Comparison of ENCODE assay signal across 3 cellular contexts in the genomic region with DNA sequence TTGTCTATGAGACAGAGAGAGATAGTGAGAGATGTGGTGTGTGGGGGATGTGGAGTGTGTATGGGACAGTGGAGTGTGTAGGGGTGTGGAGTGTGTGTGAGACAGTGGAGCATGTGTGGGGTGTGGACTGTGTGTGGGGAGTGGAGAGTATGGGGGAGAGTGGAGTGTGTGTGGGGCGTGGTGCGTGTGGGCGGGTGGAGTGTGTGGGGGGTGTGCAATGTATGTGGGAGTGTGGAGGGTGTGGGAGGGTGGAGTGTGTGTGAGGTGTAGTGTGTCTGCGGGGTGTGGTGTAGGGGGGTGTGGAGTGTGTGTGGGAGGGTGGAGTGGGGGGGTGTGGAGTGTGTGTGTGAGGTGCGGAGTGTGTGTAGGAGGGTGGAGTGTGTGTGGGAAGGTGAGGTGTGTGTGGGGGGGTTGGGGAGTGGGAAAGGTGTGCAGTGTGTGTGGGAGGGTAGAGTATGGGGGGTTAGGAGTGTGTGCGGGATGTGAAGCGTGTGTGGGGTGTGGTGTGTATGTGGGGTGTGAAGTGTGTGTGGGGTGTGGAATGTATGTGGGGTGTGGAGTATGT.
TF ChIP-seq lines count a peak whose summit lies in the region.

No MANE protein-coding gene starts in this region.

TF ChIP-seq in GM12891, 5 proteins besides CTCF, POLR2A, EP300 and RAD21:
- TF ChIP-seq POU2F2 (IDR thresholded peaks at IDR 0.05; ENCODE audit: low read depth, low read length) (no peak), POLR2AphosphoS5 (IDR thresholded peaks at IDR 0.05; ENCODE audit: low read depth, low read length) (no peak), TAF1 (IDR thresholded peaks at IDR 0.05; ENCODE audit: low read depth, low read length) (no peak), SPI1 (IDR thresholded peaks at IDR 0.05; ENCODE audit: low read depth, low read length) (no peak), PAX5 (IDR thresholded peaks at IDR 0.05; ENCODE audit: insufficient read depth, low read length, severe bottlenecking) (no peak)

TF ChIP-seq in IMR-90, 13 proteins besides CTCF, POLR2A, EP300 and RAD21:
- no peak for TF ChIP-seq MXI1 (IDR thresholded peaks at IDR 0.05; ENCODE audit: borderline replicate concordance, low read depth, low read length)
- no peak for TF ChIP-seq NFE2L2 (IDR thresholded peaks at IDR 0.05; ENCODE audit: low read depth, low read length)
- no peak for TF ChIP-seq MAZ (IDR thresholded peaks at IDR 0.05; ENCODE audit: borderline replicate concordance, low read depth, low read length)
- no peak for TF ChIP-seq MAFK (IDR thresholded peaks at IDR 0.05; ENCODE audit: low read depth, low read length)
- no peak for TF ChIP-seq SMC3 (IDR thresholded peaks at IDR 0.05; ENCODE audit: low read depth, low read length)
- no peak for TF ChIP-seq CEBPB (IDR thresholded peaks at IDR 0.05; ENCODE audit: low read depth, low read length)
- TF ChIP-seq FOS (IDR thresholded peaks at IDR 0.05; ENCODE audit: low read depth, low read length): no peak
TF ChIP-seq in IMR-90: peak in this region for 0.

TF ChIP-seq in H1, 55 proteins besides CTCF, POLR2A, EP300 and RAD21:
- TF ChIP-seq, protein P1, sequence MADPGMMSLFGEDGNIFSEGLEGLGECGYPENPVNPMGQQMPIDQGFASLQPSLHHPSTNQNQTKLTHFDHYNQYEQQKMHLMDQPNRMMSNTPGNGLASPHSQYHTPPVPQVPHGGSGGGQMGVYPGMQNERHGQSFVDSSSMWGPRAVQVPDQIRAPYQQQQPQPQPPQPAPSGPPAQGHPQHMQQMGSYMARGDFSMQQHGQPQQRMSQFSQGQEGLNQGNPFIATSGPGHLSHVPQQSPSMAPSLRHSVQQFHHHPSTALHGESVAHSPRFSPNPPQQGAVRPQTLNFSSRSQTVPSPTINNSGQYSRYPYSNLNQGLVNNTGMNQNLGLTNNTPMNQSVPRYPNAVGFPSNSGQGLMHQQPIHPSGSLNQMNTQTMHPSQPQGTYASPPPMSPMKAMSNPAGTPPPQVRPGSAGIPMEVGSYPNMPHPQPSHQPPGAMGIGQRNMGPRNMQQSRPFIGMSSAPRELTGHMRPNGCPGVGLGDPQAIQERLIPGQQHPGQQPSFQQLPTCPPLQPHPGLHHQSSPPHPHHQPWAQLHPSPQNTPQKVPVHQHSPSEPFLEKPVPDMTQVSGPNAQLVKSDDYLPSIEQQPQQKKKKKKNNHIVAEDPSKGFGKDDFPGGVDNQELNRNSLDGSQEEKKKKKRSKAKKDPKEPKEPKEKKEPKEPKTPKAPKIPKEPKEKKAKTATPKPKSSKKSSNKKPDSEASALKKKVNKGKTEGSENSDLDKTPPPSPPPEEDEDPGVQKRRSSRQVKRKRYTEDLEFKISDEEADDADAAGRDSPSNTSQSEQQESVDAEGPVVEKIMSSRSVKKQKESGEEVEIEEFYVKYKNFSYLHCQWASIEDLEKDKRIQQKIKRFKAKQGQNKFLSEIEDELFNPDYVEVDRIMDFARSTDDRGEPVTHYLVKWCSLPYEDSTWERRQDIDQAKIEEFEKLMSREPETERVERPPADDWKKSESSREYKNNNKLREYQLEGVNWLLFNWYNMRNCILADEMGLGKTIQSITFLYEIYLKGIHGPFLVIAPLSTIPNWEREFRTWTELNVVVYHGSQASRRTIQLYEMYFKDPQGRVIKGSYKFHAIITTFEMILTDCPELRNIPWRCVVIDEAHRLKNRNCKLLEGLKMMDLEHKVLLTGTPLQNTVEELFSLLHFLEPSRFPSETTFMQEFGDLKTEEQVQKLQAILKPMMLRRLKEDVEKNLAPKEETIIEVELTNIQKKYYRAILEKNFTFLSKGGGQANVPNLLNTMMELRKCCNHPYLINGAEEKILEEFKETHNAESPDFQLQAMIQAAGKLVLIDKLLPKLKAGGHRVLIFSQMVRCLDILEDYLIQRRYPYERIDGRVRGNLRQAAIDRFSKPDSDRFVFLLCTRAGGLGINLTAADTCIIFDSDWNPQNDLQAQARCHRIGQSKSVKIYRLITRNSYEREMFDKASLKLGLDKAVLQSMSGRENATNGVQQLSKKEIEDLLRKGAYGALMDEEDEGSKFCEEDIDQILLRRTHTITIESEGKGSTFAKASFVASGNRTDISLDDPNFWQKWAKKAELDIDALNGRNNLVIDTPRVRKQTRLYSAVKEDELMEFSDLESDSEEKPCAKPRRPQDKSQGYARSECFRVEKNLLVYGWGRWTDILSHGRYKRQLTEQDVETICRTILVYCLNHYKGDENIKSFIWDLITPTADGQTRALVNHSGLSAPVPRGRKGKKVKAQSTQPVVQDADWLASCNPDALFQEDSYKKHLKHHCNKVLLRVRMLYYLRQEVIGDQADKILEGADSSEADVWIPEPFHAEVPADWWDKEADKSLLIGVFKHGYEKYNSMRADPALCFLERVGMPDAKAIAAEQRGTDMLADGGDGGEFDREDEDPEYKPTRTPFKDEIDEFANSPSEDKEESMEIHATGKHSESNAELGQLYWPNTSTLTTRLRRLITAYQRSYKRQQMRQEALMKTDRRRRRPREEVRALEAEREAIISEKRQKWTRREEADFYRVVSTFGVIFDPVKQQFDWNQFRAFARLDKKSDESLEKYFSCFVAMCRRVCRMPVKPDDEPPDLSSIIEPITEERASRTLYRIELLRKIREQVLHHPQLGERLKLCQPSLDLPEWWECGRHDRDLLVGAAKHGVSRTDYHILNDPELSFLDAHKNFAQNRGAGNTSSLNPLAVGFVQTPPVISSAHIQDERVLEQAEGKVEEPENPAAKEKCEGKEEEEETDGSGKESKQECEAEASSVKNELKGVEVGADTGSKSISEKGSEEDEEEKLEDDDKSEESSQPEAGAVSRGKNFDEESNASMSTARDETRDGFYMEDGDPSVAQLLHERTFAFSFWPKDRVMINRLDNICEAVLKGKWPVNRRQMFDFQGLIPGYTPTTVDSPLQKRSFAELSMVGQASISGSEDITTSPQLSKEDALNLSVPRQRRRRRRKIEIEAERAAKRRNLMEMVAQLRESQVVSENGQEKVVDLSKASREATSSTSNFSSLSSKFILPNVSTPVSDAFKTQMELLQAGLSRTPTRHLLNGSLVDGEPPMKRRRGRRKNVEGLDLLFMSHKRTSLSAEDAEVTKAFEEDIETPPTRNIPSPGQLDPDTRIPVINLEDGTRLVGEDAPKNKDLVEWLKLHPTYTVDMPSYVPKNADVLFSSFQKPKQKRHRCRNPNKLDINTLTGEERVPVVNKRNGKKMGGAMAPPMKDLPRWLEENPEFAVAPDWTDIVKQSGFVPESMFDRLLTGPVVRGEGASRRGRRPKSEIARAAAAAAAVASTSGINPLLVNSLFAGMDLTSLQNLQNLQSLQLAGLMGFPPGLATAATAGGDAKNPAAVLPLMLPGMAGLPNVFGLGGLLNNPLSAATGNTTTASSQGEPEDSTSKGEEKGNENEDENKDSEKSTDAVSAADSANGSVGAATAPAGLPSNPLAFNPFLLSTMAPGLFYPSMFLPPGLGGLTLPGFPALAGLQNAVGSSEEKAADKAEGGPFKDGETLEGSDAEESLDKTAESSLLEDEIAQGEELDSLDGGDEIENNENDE (IDR thresholded peaks at IDR 0.05; ENCODE audit: insufficient replicate concordance, low read length): no peak
- TF ChIP-seq KDM4A (IDR thresholded peaks at IDR 0.05; ENCODE audit: low read depth, low read length, severe bottlenecking) (no peak), SIRT6 (IDR thresholded peaks at IDR 0.05; ENCODE audit: low read length) (no peak), SP1 (IDR thresholded peaks at IDR 0.05; ENCODE audit: low read depth, low read length) (no peak), HDAC6 (IDR thresholded peaks at IDR 0.05; ENCODE audit: low read depth, low read length) (no peak), TAF7 (optimal IDR thresholded peaks at IDR 0.05; ENCODE audit: borderline replicate concordance, low read depth, low read length) (no peak), SP2 (IDR thresholded peaks at IDR 0.05; ENCODE audit: low read length) (no peak), GTF2F1 (IDR thresholded peaks at IDR 0.05; ENCODE audit: borderline replicate concordance, low read depth, low read length) (no peak), MAFK (IDR thresholded peaks at IDR 0.05; ENCODE audit: low read depth, low read length) (no peak), SP4 (IDR thresholded peaks at IDR 0.05; ENCODE audit: low read length) (no peak), CEBPB (IDR thresholded peaks at IDR 0.05; ENCODE audit: low read depth, low read length) (no peak), HDAC2 (IDR thresholded peaks at IDR 0.05; ENCODE audit: borderline replicate concordance in 1 of 2, low read depth in 2 of 2, low read length in 2 of 2) (no peak)
- TF ChIP-seq, protein P2, sequence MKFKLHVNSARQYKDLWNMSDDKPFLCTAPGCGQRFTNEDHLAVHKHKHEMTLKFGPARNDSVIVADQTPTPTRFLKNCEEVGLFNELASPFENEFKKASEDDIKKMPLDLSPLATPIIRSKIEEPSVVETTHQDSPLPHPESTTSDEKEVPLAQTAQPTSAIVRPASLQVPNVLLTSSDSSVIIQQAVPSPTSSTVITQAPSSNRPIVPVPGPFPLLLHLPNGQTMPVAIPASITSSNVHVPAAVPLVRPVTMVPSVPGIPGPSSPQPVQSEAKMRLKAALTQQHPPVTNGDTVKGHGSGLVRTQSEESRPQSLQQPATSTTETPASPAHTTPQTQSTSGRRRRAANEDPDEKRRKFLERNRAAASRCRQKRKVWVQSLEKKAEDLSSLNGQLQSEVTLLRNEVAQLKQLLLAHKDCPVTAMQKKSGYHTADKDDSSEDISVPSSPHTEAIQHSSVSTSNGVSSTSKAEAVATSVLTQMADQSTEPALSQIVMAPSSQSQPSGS (IDR thresholded peaks at IDR 0.05; ENCODE audit: low read length): no peak
- TF ChIP-seq, protein P3, sequence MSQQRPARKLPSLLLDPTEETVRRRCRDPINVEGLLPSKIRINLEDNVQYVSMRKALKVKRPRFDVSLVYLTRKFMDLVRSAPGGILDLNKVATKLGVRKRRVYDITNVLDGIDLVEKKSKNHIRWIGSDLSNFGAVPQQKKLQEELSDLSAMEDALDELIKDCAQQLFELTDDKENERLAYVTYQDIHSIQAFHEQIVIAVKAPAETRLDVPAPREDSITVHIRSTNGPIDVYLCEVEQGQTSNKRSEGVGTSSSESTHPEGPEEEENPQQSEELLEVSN (IDR thresholded peaks at IDR 0.05): no peak
